Comparison of ENCODE assay signal across 8 cellular contexts in genomic region chr4:2537011-2537830, GRCh38. TPM values are rescaled to one million over a fixed set of nuclear protein-coding genes. Genes with fewer than 3 reads are reported as not detected.
DNase-seq lines count a peak whose midpoint lies in the region; TF ChIP-seq lines count a peak whose summit lies in the region.

No MANE protein-coding gene starts in this region.

- no peaks in the 10 kb centered on the region for H3K9me3 ChIP-seq in GM23248 (ENCODE audit: low read depth)

- H3K56ac ChIP-seq in mesendoderm (ENCODE audit: low read length): peak overlapping the region; percentile 85

- peak overlapping the region; percentile 96 for H3K4ac ChIP-seq in mesendoderm (ENCODE audit: low read depth, low read length)

- WGBS in GM23248 (ENCODE audit: low coverage in 1 of 2, low lambda C conversion rate in 2 of 2, missing lambda C conversion rate in 2 of 2), 2 experiments: 1 to 2% methylated on average over 61 to 75 of the region's 103 CpGs
- whole genome bisulfite sequencing in mesendoderm (ENCODE audit: extremely low coverage, insufficient coverage, low lambda C conversion rate): no CpG with 5 or more reads among the region's 103 CpGs

- no peak overlapping the region for H4K8ac ChIP-seq in mesendoderm (ENCODE audit: low read depth, low read length)

- H3K4me1 ChIP-seq in GM23248 (ENCODE audit: insufficient read depth) (peaks cover 12% of the 10 kb centered on the region; the same call in 1 of the 2 replicates), mesendoderm (ENCODE audit: control insufficient read depth, low read depth, low read length) (no peaks in the 10 kb centered on the region)

- H3K27me3 ChIP-seq in GM23248 (replicated peaks; ENCODE audit: insufficient read depth) (no peaks in the 10 kb centered on the region), mesendoderm (ENCODE audit: insufficient read depth, low read length, poor library complexity) (no peaks in the 10 kb centered on the region)

- H3K36me3 ChIP-seq in GM23248 (ENCODE audit: low read depth): no peaks in the 10 kb centered on the region
- H3K36me3 ChIP-seq in mesendoderm (ENCODE audit: control insufficient read depth, insufficient read depth, low read length): no peaks in the 10 kb centered on the region

- no peaks in the 10 kb centered on the region for H3K79me1 ChIP-seq in mesendoderm (ENCODE audit: low read length)

- no peak overlapping the region for H2BK15ac ChIP-seq in mesendoderm (replicated peaks; ENCODE audit: low read depth)

- in situ Hi-C loops in GM23248 (cut with MboI): no loop called here

- no peak overlapping the region for H4K5ac ChIP-seq in mesendoderm (ENCODE audit: low read length)

- no peak for TF ChIP-seq CTCF in NB4 (IDR thresholded peaks at IDR 0.05; ENCODE audit: low read depth, low read length)

- H2AFZ ChIP-seq in GM23248: peak overlapping the region; percentile 24; the same call in 1 of the 2 replicates

- H3K4me3 ChIP-seq in GM23248: peak overlapping the region; percentile 77
- H3K4me3 ChIP-seq in NB4 (ENCODE audit: low read depth, low read length): peak overlapping the region; percentile 92
- H3K4me3 ChIP-seq in mesendoderm (ENCODE audit: low read length): peak overlapping the region; percentile 93

- peak overlapping the region; percentile 74 for H3K4me2 ChIP-seq in GM23248 (ENCODE audit: unreplicated experiment)
- H3K4me2 ChIP-seq in mesendoderm (ENCODE audit: low read length): peak overlapping the region; percentile 28

- peak overlapping the region; percentile 99 for H3K18ac ChIP-seq in mesendoderm (ENCODE audit: low read length)

- no peak for TF ChIP-seq POLR2A in NB4 (IDR thresholded peaks at IDR 0.05; ENCODE audit: extremely low read depth, insufficient read length)

- peaks cover 6% of the 10 kb centered on the region; the same call in 1 of the 2 replicates for H4K20me1 ChIP-seq in GM23248 (ENCODE audit: insufficient read depth)

- H3F3A ChIP-seq in GM23248 (ENCODE audit: insufficient read depth): peaks cover 7% of the 10 kb centered on the region; the same call in 1 of the 2 replicates

- peak overlapping the region; percentile 93 for H2BK120ac ChIP-seq in mesendoderm (ENCODE audit: low read depth, low read length)

- peak overlapping the region; percentile 86 for H3K9ac ChIP-seq in GM23248
- H3K9ac ChIP-seq in mesendoderm (ENCODE audit: low read length): peak overlapping the region; percentile 77

- H3K23ac ChIP-seq in mesendoderm (ENCODE audit: low read length): peak overlapping the region; percentile 89

- H2AK5ac ChIP-seq in mesendoderm (ENCODE audit: low read length): no peak overlapping the region

- H3K79me2 ChIP-seq in GM23248 (ENCODE audit: insufficient read depth): peaks cover 61% of the 10 kb centered on the region
- peaks cover 46% of the 10 kb centered on the region for H3K79me2 ChIP-seq in mesendoderm (ENCODE audit: control insufficient read depth, insufficient read depth, low read length)

- DNase-seq in Daoy (ENCODE audit: low read depth) (peak; percentile 42), GM23248 (peak; percentile 74), NB4 (ENCODE audit: low read depth) (peak; percentile 70), mesendoderm (peak; percentile 61), T1000 (lab: John Stamatoyannopoulos, UW) (no peak)
- DNase-seq in activated CD4-positive, alpha-beta T cell treated with anti-CD3 and anti-CD28 coated beads, Interleukin-2, amount 50 U/mL, for 4 hours: peak; percentile 45 to 47
- peak; percentile 51 for DNase-seq in effector CD4-positive, alpha-beta T cell
- peak; percentile 21 for DNase-seq in stimulated activated CD8-positive, alpha-beta memory T cell treated with anti-CD3 and anti-CD28 coated beads, Interleukin-15, amount 100 ng/mL, for 24 hours (ENCODE audit: low read depth)

- no peaks in the 10 kb centered on the region for H3K9me2 ChIP-seq in GM23248 (ENCODE audit: insufficient read depth)

- no peak overlapping the region for H2BK5ac ChIP-seq in mesendoderm (ENCODE audit: low read length)

- peak overlapping the region; percentile 71 for H3K27ac ChIP-seq in GM23248
- H3K27ac ChIP-seq in mesendoderm (ENCODE audit: low read depth, low read length): peak overlapping the region; percentile 87

RNA-seq across cellular contexts. Expression of gene FAM193A, which starts 0.8 kb away (rescaled TPM):
- 11.1 and 19.1 TPM in 2 replicates for total RNA-seq in Daoy (2014; rRNA removed; shearing (Covaris generic))
- total RNA-seq in GM23248 (2014; rRNA removed; shearing (Covaris generic)): 19.0 TPM in 2 replicates
- 3.8 and 5.0 TPM in 2 replicates for polyA plus RNA-seq in GM23248 (2016; fragmentation: Nextera tagmentation; extraction: Ambion mirVana)
- 13.5 TPM for polyA plus RNA-seq in mesendoderm (2013, experiment 1 of 2)
- 13.9 TPM for polyA plus RNA-seq in mesendoderm (2013, experiment 2 of 2)
